Comparison of ENCODE assay signal across 1 cellular context in genomic region chr7:156379242-156380070, GRCh38.
TF ChIP-seq lines count a peak whose summit lies in the region.

No MANE protein-coding gene starts in this region.

TF ChIP-seq in HepG2, 621 proteins besides CTCF, POLR2A, EP300 and RAD21 (continued from another document and continues in another):
- TF ChIP-seq, protein P1, sequence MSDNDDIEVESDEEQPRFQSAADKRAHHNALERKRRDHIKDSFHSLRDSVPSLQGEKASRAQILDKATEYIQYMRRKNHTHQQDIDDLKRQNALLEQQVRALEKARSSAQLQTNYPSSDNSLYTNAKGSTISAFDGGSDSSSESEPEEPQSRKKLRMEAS (IDR thresholded peaks at IDR 0.05), result 0 out of 2 replicates have a peak, but pooled peaks have one; percentile 37
- TF ChIP-seq, protein P2, sequence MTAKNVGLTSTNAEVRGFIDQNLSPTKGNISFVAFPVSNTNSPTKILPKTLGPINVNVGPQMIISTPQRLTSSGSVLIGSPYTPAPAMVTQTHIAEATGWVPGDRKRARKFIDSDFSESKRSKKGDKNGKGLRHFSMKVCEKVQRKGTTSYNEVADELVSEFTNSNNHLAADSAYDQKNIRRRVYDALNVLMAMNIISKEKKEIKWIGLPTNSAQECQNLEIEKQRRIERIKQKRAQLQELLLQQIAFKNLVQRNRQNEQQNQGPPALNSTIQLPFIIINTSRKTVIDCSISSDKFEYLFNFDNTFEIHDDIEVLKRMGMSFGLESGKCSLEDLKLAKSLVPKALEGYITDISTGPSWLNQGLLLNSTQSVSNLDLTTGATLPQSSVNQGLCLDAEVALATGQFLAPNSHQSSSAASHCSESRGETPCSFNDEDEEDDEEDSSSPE (CRISPR knock-in tag; IDR thresholded peaks at IDR 0.05), result no peak
- TF ChIP-seq, protein P3, sequence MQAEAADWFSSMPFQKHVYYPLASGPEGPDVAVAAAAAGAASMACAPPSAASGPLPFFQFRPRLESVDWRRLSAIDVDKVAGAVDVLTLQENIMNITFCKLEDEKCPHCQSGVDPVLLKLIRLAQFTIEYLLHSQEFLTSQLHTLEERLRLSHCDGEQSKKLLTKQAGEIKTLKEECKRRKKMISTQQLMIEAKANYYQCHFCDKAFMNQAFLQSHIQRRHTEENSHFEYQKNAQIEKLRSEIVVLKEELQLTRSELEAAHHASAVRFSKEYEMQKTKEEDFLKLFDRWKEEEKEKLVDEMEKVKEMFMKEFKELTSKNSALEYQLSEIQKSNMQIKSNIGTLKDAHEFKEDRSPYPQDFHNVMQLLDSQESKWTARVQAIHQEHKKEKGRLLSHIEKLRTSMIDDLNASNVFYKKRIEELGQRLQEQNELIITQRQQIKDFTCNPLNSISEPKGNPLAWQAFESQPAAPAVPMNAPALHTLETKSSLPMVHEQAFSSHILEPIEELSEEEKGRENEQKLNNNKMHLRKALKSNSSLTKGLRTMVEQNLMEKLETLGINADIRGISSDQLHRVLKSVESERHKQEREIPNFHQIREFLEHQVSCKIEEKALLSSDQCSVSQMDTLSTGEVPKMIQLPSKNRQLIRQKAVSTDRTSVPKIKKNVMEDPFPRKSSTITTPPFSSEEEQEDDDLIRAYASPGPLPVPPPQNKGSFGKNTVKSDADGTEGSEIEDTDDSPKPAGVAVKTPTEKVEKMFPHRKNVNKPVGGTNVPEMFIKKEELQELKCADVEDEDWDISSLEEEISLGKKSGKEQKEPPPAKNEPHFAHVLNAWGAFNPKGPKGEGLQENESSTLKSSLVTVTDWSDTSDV (CRISPR knock-in tag; IDR thresholded peaks at IDR 0.05), result no peak
- TF ChIP-seq LBX2 (CRISPR knock-in tag; IDR thresholded peaks at IDR 0.05; ENCODE audit: borderline replicate concordance), result no peak
- TF ChIP-seq DMTF1 (CRISPR knock-in tag; IDR thresholded peaks at IDR 0.05), result no peak
- TF ChIP-seq, protein P4, sequence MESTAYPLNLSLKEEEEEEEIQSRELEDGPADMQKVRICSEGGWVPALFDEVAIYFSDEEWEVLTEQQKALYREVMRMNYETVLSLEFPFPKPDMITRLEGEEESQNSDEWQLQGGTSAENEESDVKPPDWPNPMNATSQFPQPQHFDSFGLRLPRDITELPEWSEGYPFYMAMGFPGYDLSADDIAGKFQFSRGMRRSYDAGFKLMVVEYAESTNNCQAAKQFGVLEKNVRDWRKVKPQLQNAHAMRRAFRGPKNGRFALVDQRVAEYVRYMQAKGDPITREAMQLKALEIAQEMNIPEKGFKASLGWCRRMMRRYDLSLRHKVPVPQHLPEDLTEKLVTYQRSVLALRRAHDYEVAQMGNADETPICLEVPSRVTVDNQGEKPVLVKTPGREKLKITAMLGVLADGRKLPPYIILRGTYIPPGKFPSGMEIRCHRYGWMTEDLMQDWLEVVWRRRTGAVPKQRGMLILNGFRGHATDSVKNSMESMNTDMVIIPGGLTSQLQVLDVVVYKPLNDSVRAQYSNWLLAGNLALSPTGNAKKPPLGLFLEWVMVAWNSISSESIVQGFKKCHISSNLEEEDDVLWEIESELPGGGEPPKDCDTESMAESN (CRISPR knock-in tag; conservative IDR thresholded peaks at IDR 0.05), result no peak
- TF ChIP-seq FOXA1 (IDR thresholded peaks at IDR 0.05), result no peak
- peak; percentile 82 for TF ChIP-seq FOXA1 (CRISPR knock-in tag; IDR thresholded peaks at IDR 0.05)
- peak; percentile 48; the same call in 1 of the 2 replicates for TF ChIP-seq TCF7 (IDR thresholded peaks at IDR 0.05; ENCODE audit: low read depth)
- TF ChIP-seq ZNF44 (CRISPR knock-in tag; IDR thresholded peaks at IDR 0.05), result no peak
- TF ChIP-seq PRDM10 (CRISPR knock-in tag; IDR thresholded peaks at IDR 0.05; ENCODE audit: low read depth), result no peak
- no peak for TF ChIP-seq MNT (IDR thresholded peaks at IDR 0.05)
- TF ChIP-seq MATR3 (CRISPR knock-in tag; IDR thresholded peaks at IDR 0.05), result no peak
- no peak for TF ChIP-seq ZNF503 (CRISPR knock-in tag; IDR thresholded peaks at IDR 0.05)
- no peak for TF ChIP-seq ZNF343 (CRISPR knock-in tag; IDR thresholded peaks at IDR 0.05)
- no peak for TF ChIP-seq ZNF350 (CRISPR knock-in tag; IDR thresholded peaks at IDR 0.05; ENCODE audit: borderline replicate concordance, low read depth)
- TF ChIP-seq JARID2 (CRISPR knock-in tag; IDR thresholded peaks at IDR 0.05; ENCODE audit: insufficient replicate concordance), result no peak
- TF ChIP-seq MXI1 (IDR thresholded peaks at IDR 0.05; ENCODE audit: borderline replicate concordance, low read depth, low read length), result no peak
- no peak for TF ChIP-seq PRMT3 (CRISPR knock-in tag; IDR thresholded peaks at IDR 0.05; ENCODE audit: borderline replicate concordance, low read depth)
- peak; percentile 37 for TF ChIP-seq TBL1XR1 (IDR thresholded peaks at IDR 0.05; ENCODE audit: borderline replicate concordance, low read length, partially characterized antibody)
- TF ChIP-seq ZMYM3 (CRISPR knock-in tag; IDR thresholded peaks at IDR 0.05), result no peak
- TF ChIP-seq TFAP4 (IDR thresholded peaks at IDR 0.05; ENCODE audit: borderline replicate concordance, low read depth), result no peak
- no peak for TF ChIP-seq ZNF484 (CRISPR knock-in tag; IDR thresholded peaks at IDR 0.05; ENCODE audit: borderline replicate concordance, low read depth)
- TF ChIP-seq NFKBIZ (CRISPR knock-in tag; IDR thresholded peaks at IDR 0.05), result no peak
- no peak for TF ChIP-seq ZNF572 (CRISPR knock-in tag; IDR thresholded peaks at IDR 0.05)
- TF ChIP-seq NCOR1 (IDR thresholded peaks at IDR 0.05; ENCODE audit: borderline replicate concordance, low read length), result peak; percentile 21; the same call in 1 of the 2 replicates
- no peak for TF ChIP-seq MAF1 (CRISPR knock-in tag; IDR thresholded peaks at IDR 0.05; ENCODE audit: borderline replicate concordance)
- TF ChIP-seq, protein P5, sequence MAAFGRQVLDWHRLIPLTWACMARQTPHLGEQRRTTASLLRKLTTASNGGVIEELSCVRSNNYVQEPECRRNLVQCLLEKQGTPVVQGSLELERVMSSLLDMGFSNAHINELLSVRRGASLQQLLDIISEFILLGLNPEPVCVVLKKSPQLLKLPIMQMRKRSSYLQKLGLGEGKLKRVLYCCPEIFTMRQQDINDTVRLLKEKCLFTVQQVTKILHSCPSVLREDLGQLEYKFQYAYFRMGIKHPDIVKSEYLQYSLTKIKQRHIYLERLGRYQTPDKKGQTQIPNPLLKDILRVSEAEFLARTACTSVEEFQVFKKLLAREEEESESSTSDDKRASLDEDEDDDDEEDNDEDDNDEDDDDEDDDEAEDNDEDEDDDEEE (CRISPR knock-in tag; IDR thresholded peaks at IDR 0.05), result no peak
- no peak for TF ChIP-seq ZKSCAN1 (IDR thresholded peaks at IDR 0.05; ENCODE audit: low read length)
- no peak for TF ChIP-seq ATAD3A (CRISPR knock-in tag; IDR thresholded peaks at IDR 0.05)
